ENCODE assay signal across 18 cellular contexts in the genomic region with DNA sequence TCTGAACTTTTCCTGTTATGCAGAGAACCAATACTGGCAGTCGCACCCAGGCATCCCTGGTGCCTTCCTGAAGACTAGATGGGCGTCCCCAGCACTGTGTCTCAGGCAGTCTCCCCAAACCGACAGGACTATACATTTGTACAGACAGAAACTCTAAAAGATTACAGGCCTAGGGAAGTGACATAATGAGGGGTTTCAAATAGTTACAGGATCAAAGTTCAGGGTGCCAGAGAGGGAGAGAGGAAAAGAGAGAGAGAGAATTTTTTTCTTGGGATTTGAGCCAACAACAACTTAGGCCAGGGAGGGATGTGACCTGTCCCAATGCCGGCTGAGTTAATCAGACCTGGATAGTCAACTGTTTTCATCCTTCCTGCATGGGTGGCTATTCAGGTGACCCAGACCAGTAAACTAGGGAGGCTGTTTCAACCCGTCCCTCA.
"Had no signal": no experiment of that assay in that cellular context is flagged by ENCODE, and none has a peak within 500 bp of the region (broad histone marks: within the 10 kb centered on the region; RNA-seq: fewer than 3 reads in every experiment).

No MANE protein-coding gene starts in this region.

- H3K27me3 Mint-ChIP-seq: dendritic cell treated with granulocyte-macrophage colony-stimulating factor and Interleukin-4, amounts not matched to agents 40 ng/mL and 50 ng/mL, for 4 days had no signal

- H3K4me3 ChIP-seq: transverse colon, vagina had no signal

- H3K4me1 ChIP-seq: vagina had no signal

- H3K9me3 ChIP-seq: transverse colon, vagina had no signal

- DNase-seq: activated CD4-positive, CD25-positive, alpha-beta regulatory T cell treated with anti-CD3 and anti-CD28 coated beads, Interleukin-2, amount 50 U/mL, for 72 hours; activated naive CD8-positive, alpha-beta T cell treated with anti-CD3 and anti-CD28 coated beads, Interleukin-2, amount 10 ng/mL, durations not matched to agents 7 days and 5 days; anterior cingulate cortex; brain microvascular endothelial cell; effector memory CD8-positive, alpha-beta T cell; natural killer cell; stimulated activated CD4-positive, alpha-beta T cell treated with anti-CD3 and anti-CD28 coated beads, Interleukin-15, amount 100 ng/mL, for 24 hours; stimulated activated CD4-positive, alpha-beta T cell treated with anti-CD3 and anti-CD28 coated beads, Interleukin-4, amount 100 ng/mL, for 24 hours; stimulated activated CD8-positive, alpha-beta memory T cell treated with anti-CD3 and anti-CD28 coated beads, Interleukin-4, amount 100 ng/mL, for 48 hours; stimulated activated naive CD8-positive, alpha-beta T cell treated with anti-CD3 and anti-CD28 coated beads, Interleukin-15, Interleukin-2, amounts not matched to agents 100 U/mL and 50 U/mL, for 24 hours; T-cell; T1000; transverse colon had no signal

- H3K27me3 ChIP-seq: brain microvascular endothelial cell, transverse colon, vagina had no signal

- H3K4me3 Mint-ChIP-seq: activated naive CD8-positive, alpha-beta T cell treated with anti-CD3 and anti-CD28 coated beads, Interleukin-2, amount 10 ng/mL, durations not matched to agents 7 days and 5 days; activated T-helper 1 cell treated with anti-CD3 and anti-CD28 coated beads, Interleukin-12 subunit alpha, Interleukin-12 subunit beta, Interleukin-2, Interleukin-4 antibody, amounts not matched to agents 30 ng/mL and 10 ng/mL and 1 ng/mL, durations not matched to agents 14 hours and 24 hours and 36 hours; dendritic cell treated with granulocyte-macrophage colony-stimulating factor and Interleukin-4, amounts not matched to agents 40 ng/mL and 50 ng/mL, for 4 days; effector memory CD8-positive, alpha-beta T cell; memory B cell; natural killer cell; T-cell had no signal

- ATAC-seq: effector memory CD8-positive, alpha-beta T cell; left lobe of liver; natural killer cell; stimulated activated naive CD8-positive, alpha-beta T cell treated with anti-CD3 and anti-CD28 coated beads, Interleukin-15, Interleukin-2, amounts not matched to agents 100 U/mL and 50 U/mL, for 24 hours; T-cell had no signal

- H3K36me3 Mint-ChIP-seq: activated naive CD8-positive, alpha-beta T cell treated with anti-CD3 and anti-CD28 coated beads, Interleukin-2, amount 10 ng/mL, durations not matched to agents 7 days and 5 days; memory B cell; natural killer cell; T-cell had no signal

- H3K9me3 Mint-ChIP-seq: activated naive CD8-positive, alpha-beta T cell treated with anti-CD3 and anti-CD28 coated beads, Interleukin-2, amount 10 ng/mL, durations not matched to agents 7 days and 5 days; activated T-helper 1 cell treated with anti-CD3 and anti-CD28 coated beads, Interleukin-12 subunit alpha, Interleukin-12 subunit beta, Interleukin-2, Interleukin-4 antibody, amounts not matched to agents 30 ng/mL and 10 ng/mL and 1 ng/mL, durations not matched to agents 14 hours and 24 hours and 36 hours; dendritic cell treated with granulocyte-macrophage colony-stimulating factor and Interleukin-4, amounts not matched to agents 40 ng/mL and 50 ng/mL, for 4 days; effector memory CD8-positive, alpha-beta T cell; memory B cell; natural killer cell; T-cell had no signal

- H3K27ac Mint-ChIP-seq: activated naive CD8-positive, alpha-beta T cell treated with anti-CD3 and anti-CD28 coated beads, Interleukin-2, amount 10 ng/mL, durations not matched to agents 7 days and 5 days; activated T-helper 1 cell treated with anti-CD3 and anti-CD28 coated beads, Interleukin-12 subunit alpha, Interleukin-12 subunit beta, Interleukin-2, Interleukin-4 antibody, amounts not matched to agents 30 ng/mL and 10 ng/mL and 1 ng/mL, durations not matched to agents 14 hours and 24 hours and 36 hours; dendritic cell treated with granulocyte-macrophage colony-stimulating factor and Interleukin-4, amounts not matched to agents 40 ng/mL and 50 ng/mL, for 4 days; effector memory CD8-positive, alpha-beta T cell; memory B cell; natural killer cell; T-cell had no signal

- H3K27ac ChIP-seq: brain microvascular endothelial cell, vagina had no signal

- H3K4me1 Mint-ChIP-seq: memory B cell, natural killer cell, T-cell had no signal

- H3K36me3 ChIP-seq: brain microvascular endothelial cell, transverse colon, vagina had no signal
